35 cellular contexts compared by ENCODE assay signal in genomic region chr4:94256144-94256783, GRCh38.
"Had no signal": no experiment of that assay in that cellular context is flagged by ENCODE, and none has a peak within 500 bp of the region (broad histone marks: within the 10 kb centered on the region; RNA-seq: fewer than 3 reads in every experiment).

No MANE protein-coding gene starts in this region.

- H3K9me3 Mint-ChIP-seq: activated CD4-positive, alpha-beta T cell treated with anti-CD3 and anti-CD28 coated beads, Interleukin-2, amount 10 ng/mL, durations not matched to agents 24 days and 14 days; activated naive CD8-positive, alpha-beta T cell treated with anti-CD3 and anti-CD28 coated beads, Interleukin-2, amount 50 U/mL, for 24 hours; effector memory CD8-positive, alpha-beta T cell; immature natural killer cell; naive thymus-derived CD4-positive, alpha-beta T cell; stimulated activated memory B cell treated with anti-CD40 and anti-IgM and Interleukin-4, amounts not matched to agents 10 μg/mL and 1 μg/mL and 100 μg/mL, for 72 hours; stimulated activated naive CD8-positive, alpha-beta T cell treated with anti-CD3 and anti-CD28 coated beads, Interleukin-15, amount 100 ng/mL, for 72 hours; type B pancreatic cell had no signal

- DNase-seq: activated CD4-positive, alpha-beta T cell treated with anti-CD3 and anti-CD28 coated beads, Interleukin-2, amount 10 ng/mL, durations not matched to agents 24 days and 14 days; activated CD8-positive, alpha-beta T cell treated with anti-CD3 and anti-CD28 coated beads, Interleukin-2, amount 10 ng/mL, durations not matched to agents 7 days and 5 days; activated gamma-delta T cell treated with Interleukin-2 at 50 U/mL for 16 hours; activated naive CD4-positive, alpha-beta T cell treated with anti-CD3 and anti-CD28 coated beads, Interleukin-2, amount 50 U/mL, for 16 hours; activated naive CD8-positive, alpha-beta T cell treated with anti-CD3 and anti-CD28 coated beads, Interleukin-2, amount 50 U/mL, for 24 hours; activated T-cell treated with anti-CD3 and anti-CD28 coated beads, Interleukin-2, amount 50 U/mL, for 1 hour; amygdala; caudate nucleus; cortex of kidney; effector memory CD8-positive, alpha-beta T cell; head of caudate nucleus; hypothalamus; immature natural killer cell; kidney; left colon; mammary epithelial cell; midbrain; pancreas; retina; stimulated activated CD4-positive, alpha-beta T cell treated with anti-CD3 and anti-CD28 coated beads, Interleukin-4, amount 100 ng/mL, for 4 hours; stimulated activated CD8-positive, alpha-beta memory T cell treated with anti-CD3 and anti-CD28 coated beads, Interleukin-4, amount 100 ng/mL, for 48 hours; stimulated activated naive CD8-positive, alpha-beta T cell treated with anti-CD3 and anti-CD28 coated beads, Interleukin-15, amount 100 ng/mL, for 72 hours; substantia nigra; T-helper 17 cell; T1000; uterus; WERI-Rb-1 had no signal

- H3K4me1 ChIP-seq: pancreas, prostate gland, uterus had no signal

- ATAC-seq: activated CD4-positive, CD25-positive, alpha-beta regulatory T cell treated with anti-CD3 and anti-CD28 coated beads, Interleukin-2, amount 50 U/mL, for 24 hours; activated CD8-positive, alpha-beta T cell treated with anti-CD3 and anti-CD28 coated beads, Interleukin-2, amount 10 ng/mL, durations not matched to agents 7 days and 5 days; activated naive CD8-positive, alpha-beta T cell treated with anti-CD3 and anti-CD28 coated beads, Interleukin-2, amount 50 U/mL, for 24 hours; effector memory CD8-positive, alpha-beta T cell; left colon; naive thymus-derived CD4-positive, alpha-beta T cell; pancreas; sciatic nerve; stimulated activated memory B cell treated with anti-CD40 and anti-IgM and Interleukin-4, amounts not matched to agents 10 μg/mL and 1 μg/mL and 100 μg/mL, for 72 hours; stimulated activated naive CD8-positive, alpha-beta T cell treated with anti-CD3 and anti-CD28 coated beads, Interleukin-15, amount 100 ng/mL, for 72 hours; T-helper 17 cell had no signal

- H3K27ac Mint-ChIP-seq: activated CD4-positive, alpha-beta T cell treated with anti-CD3 and anti-CD28 coated beads, Interleukin-2, amount 10 ng/mL, durations not matched to agents 24 days and 14 days; activated CD8-positive, alpha-beta T cell treated with anti-CD3 and anti-CD28 coated beads, Interleukin-2, amount 10 ng/mL, durations not matched to agents 7 days and 5 days; activated naive CD8-positive, alpha-beta T cell treated with anti-CD3 and anti-CD28 coated beads, Interleukin-2, amount 50 U/mL, for 24 hours; stimulated activated memory B cell treated with anti-CD40 and anti-IgM and Interleukin-4, amounts not matched to agents 10 μg/mL and 1 μg/mL and 100 μg/mL, for 72 hours; stimulated activated naive CD8-positive, alpha-beta T cell treated with anti-CD3 and anti-CD28 coated beads, Interleukin-15, amount 100 ng/mL, for 72 hours; T-helper 17 cell; type B pancreatic cell had no signal

- H3K27ac ChIP-seq: pancreas, prostate gland, skin epidermis, uterus, WERI-Rb-1 had no signal

- H3K4me3 ChIP-seq: pancreas, prostate gland, skin epidermis, uterus had no signal

- H3K36me3 ChIP-seq: uterus had no signal

- H3K9me3 ChIP-seq: pancreas, prostate gland, uterus had no signal

- H3K27me3 ChIP-seq: pancreas, uterus had no signal

- H3K4me1 Mint-ChIP-seq: activated CD4-positive, alpha-beta T cell treated with anti-CD3 and anti-CD28 coated beads, Interleukin-2, amount 10 ng/mL, durations not matched to agents 24 days and 14 days; immature natural killer cell had no signal

- H3K27me3 Mint-ChIP-seq: activated CD4-positive, alpha-beta T cell treated with anti-CD3 and anti-CD28 coated beads, Interleukin-2, amount 10 ng/mL, durations not matched to agents 24 days and 14 days; activated naive CD8-positive, alpha-beta T cell treated with anti-CD3 and anti-CD28 coated beads, Interleukin-2, amount 50 U/mL, for 24 hours; effector memory CD8-positive, alpha-beta T cell; naive thymus-derived CD4-positive, alpha-beta T cell; stimulated activated memory B cell treated with anti-CD40 and anti-IgM and Interleukin-4, amounts not matched to agents 10 μg/mL and 1 μg/mL and 100 μg/mL, for 72 hours; stimulated activated naive CD8-positive, alpha-beta T cell treated with anti-CD3 and anti-CD28 coated beads, Interleukin-15, amount 100 ng/mL, for 72 hours; T-helper 17 cell; type B pancreatic cell had no signal

- H3K4me3 Mint-ChIP-seq: activated CD4-positive, alpha-beta T cell treated with anti-CD3 and anti-CD28 coated beads, Interleukin-2, amount 10 ng/mL, durations not matched to agents 24 days and 14 days; activated CD8-positive, alpha-beta T cell treated with anti-CD3 and anti-CD28 coated beads, Interleukin-2, amount 10 ng/mL, durations not matched to agents 7 days and 5 days; activated naive CD8-positive, alpha-beta T cell treated with anti-CD3 and anti-CD28 coated beads, Interleukin-2, amount 50 U/mL, for 24 hours; effector memory CD8-positive, alpha-beta T cell; immature natural killer cell; naive thymus-derived CD4-positive, alpha-beta T cell; stimulated activated memory B cell treated with anti-CD40 and anti-IgM and Interleukin-4, amounts not matched to agents 10 μg/mL and 1 μg/mL and 100 μg/mL, for 72 hours; stimulated activated naive CD8-positive, alpha-beta T cell treated with anti-CD3 and anti-CD28 coated beads, Interleukin-15, amount 100 ng/mL, for 72 hours; T-helper 17 cell; type B pancreatic cell had no signal

- FAIRE-seq: endothelial cell of umbilical vein, pancreas had no signal
